ENCODE assay signal across 22 cellular contexts in genomic region chr10:72031706-72032105, GRCh38.
"Had no signal": no experiment of that assay in that cellular context is flagged by ENCODE, and none has a peak within 500 bp of the region (broad histone marks: within the 10 kb centered on the region; RNA-seq: fewer than 3 reads in every experiment).

No MANE protein-coding gene starts in this region.

- H3K9ac ChIP-seq: neural progenitor cell, parathyroid adenoma had no signal

- H3K27me3 ChIP-seq: foreskin keratinocyte, neural progenitor cell, thyroid gland, upper lobe of left lung, vagina had no signal

- H3K4me2 ChIP-seq: neural progenitor cell had no signal

- H3K4me3 Mint-ChIP-seq: endodermal cell; memory B cell; natural killer cell treated with Interleukin-12 subunit alpha and Interleukin-12 subunit beta and Interleukin-15 and Interleukin-18, amount 100 ng/mL, for 72 hours; neural progenitor cell had no signal

- H3K9me3 ChIP-seq: lower lobe of right lung, psoas muscle, thyroid gland, upper lobe of left lung, vagina had no signal

- H3K9me3 Mint-ChIP-seq: endodermal cell; memory B cell; natural killer cell treated with Interleukin-12 subunit alpha and Interleukin-12 subunit beta and Interleukin-15 and Interleukin-18, amount 100 ng/mL, for 72 hours; neural progenitor cell had no signal

- H3K27ac ChIP-seq: coronary artery, foreskin keratinocyte, neural progenitor cell, parathyroid adenoma, psoas muscle, thyroid gland, vagina had no signal

- H3K4me3 ChIP-seq: coronary artery, lower lobe of right lung, neural progenitor cell, psoas muscle, thyroid gland, upper lobe of left lung, vagina had no signal

- H3K36me3 ChIP-seq: lower lobe of right lung, neural progenitor cell, thyroid gland, upper lobe of left lung, vagina had no signal

- H3K4me1 Mint-ChIP-seq: memory B cell had no signal

- H3K4me1 ChIP-seq: neural progenitor cell, parathyroid adenoma, thyroid gland had no signal

- H3K36me3 Mint-ChIP-seq: memory B cell; natural killer cell treated with Interleukin-12 subunit alpha and Interleukin-12 subunit beta and Interleukin-15 and Interleukin-18, amount 100 ng/mL, for 72 hours; neural progenitor cell had no signal

- H3K27ac Mint-ChIP-seq: endodermal cell; memory B cell; natural killer cell treated with Interleukin-12 subunit alpha and Interleukin-12 subunit beta and Interleukin-15 and Interleukin-18, amount 100 ng/mL, for 72 hours had no signal

- DNase-seq: effector CD4-positive, alpha-beta T cell; endodermal cell; erythroblast; foreskin keratinocyte; head of caudate nucleus; hypothalamus; lower lobe of right lung; midbrain; occipital lobe; psoas muscle; retina; small intestine; stimulated activated CD4-positive, alpha-beta T cell treated with anti-CD3 and anti-CD28 coated beads, Interleukin-12 subunit alpha, Interleukin-12 subunit beta, amount 100 ng/mL, for 4 hours; stimulated activated naive CD4-positive, alpha-beta T cell treated with Interleukin-2 at 50 U/mL for 16 hours; thyroid gland; upper lobe of left lung had no signal

- H2AFZ ChIP-seq: neural progenitor cell, parathyroid adenoma had no signal

- ATAC-seq: foreskin keratinocyte; natural killer cell treated with Interleukin-12 subunit alpha and Interleukin-12 subunit beta and Interleukin-15 and Interleukin-18, amount 100 ng/mL, for 72 hours had no signal
